In the genomic region with DNA sequence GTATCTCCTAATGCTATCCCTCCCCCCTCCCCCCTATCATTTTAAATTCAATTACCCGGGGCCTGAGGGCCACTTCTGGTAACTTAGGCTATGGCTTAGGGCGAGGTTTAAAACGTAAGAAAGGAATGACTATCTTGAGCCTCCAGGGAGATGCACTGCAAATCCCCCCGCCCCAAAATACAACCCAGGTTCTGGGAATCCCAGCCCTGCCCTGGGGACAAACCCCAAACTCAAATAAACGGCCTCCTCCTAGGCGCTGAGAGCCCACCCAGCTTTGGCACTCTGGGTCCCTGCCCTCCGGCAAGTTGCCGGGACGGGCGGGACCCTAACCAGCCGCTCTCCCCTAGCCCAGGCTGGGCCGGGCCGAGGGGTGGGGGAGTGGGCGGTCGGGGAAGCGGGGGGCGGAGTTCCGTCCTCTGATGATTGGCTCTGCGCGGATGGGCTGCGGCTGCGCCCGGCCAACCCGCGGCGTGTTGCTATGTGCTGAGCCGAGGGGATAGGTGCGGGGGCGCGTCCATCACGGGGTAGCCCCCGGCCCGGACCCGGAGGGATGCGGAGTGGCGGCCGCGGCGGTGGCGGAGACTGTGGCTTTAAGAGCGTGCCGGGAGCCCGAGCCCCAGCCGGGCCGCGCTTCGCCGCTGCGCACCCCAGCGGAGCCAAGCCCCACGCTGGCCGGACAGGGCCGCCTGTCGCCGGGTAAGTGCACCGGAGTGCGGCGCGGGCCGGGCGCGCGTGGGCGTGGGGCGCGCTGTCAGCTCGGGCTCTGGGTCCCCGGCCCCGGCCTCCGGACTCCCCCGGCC, we compare ENCODE assay signal across 1 cellular context.
TF ChIP-seq lines count a peak whose summit lies in the region.

A gene with protein sequence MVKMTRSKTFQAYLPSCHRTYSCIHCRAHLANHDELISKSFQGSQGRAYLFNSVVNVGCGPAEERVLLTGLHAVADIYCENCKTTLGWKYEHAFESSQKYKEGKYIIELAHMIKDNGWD (plus strand): TSS at position 527 of the 800 bp plus-strand sequence. CDS start 21,755 bp downstream, outside the sequence.

TF ChIP-seq in HepG2, 621 proteins besides CTCF, POLR2A, EP300 and RAD21 (continued from another document and continues in another):
- TF ChIP-seq ZBED4 (CRISPR knock-in tag; IDR thresholded peaks at IDR 0.05; ENCODE audit: borderline replicate concordance), result no peak; the same call in 1 of the 2 replicates
- TF ChIP-seq ZZZ3 (CRISPR knock-in tag; IDR thresholded peaks at IDR 0.05; ENCODE audit: borderline replicate concordance), result 0 out of 2 replicates have a peak, but pooled peaks have one; percentile 36
- TF ChIP-seq MLLT10 (CRISPR knock-in tag; IDR thresholded peaks at IDR 0.05), result no peak
- TF ChIP-seq HMG20A (CRISPR knock-in tag; IDR thresholded peaks at IDR 0.05; ENCODE audit: borderline replicate concordance), result no peak
- TF ChIP-seq, protein P1, sequence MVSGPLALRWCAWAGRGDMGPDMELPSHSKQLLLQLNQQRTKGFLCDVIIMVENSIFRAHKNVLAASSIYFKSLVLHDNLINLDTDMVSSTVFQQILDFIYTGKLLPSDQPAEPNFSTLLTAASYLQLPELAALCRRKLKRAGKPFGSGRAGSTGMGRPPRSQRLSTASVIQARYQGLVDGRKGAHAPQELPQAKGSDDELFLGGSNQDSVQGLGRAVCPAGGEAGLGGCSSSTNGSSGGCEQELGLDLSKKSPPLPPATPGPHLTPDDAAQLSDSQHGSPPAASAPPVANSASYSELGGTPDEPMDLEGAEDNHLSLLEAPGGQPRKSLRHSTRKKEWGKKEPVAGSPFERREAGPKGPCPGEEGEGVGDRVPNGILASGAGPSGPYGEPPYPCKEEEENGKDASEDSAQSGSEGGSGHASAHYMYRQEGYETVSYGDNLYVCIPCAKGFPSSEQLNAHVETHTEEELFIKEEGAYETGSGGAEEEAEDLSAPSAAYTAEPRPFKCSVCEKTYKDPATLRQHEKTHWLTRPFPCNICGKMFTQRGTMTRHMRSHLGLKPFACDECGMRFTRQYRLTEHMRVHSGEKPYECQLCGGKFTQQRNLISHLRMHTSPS (CRISPR knock-in tag; IDR thresholded peaks at IDR 0.05; ENCODE audit: low read depth), result no peak
- no peak for TF ChIP-seq ZFP41 (CRISPR knock-in tag; IDR thresholded peaks at IDR 0.05; ENCODE audit: borderline replicate concordance)
- TF ChIP-seq ZNF160 (CRISPR knock-in tag; IDR thresholded peaks at IDR 0.05), result no peak
- TF ChIP-seq NFKBIZ (CRISPR knock-in tag; IDR thresholded peaks at IDR 0.05), result no peak
- no peak for TF ChIP-seq ZKSCAN5 (CRISPR knock-in tag; IDR thresholded peaks at IDR 0.05)
- TF ChIP-seq ARHGAP35 (CRISPR knock-in tag; IDR thresholded peaks at IDR 0.05; ENCODE audit: borderline replicate concordance), result no peak
- TF ChIP-seq, protein P2, sequence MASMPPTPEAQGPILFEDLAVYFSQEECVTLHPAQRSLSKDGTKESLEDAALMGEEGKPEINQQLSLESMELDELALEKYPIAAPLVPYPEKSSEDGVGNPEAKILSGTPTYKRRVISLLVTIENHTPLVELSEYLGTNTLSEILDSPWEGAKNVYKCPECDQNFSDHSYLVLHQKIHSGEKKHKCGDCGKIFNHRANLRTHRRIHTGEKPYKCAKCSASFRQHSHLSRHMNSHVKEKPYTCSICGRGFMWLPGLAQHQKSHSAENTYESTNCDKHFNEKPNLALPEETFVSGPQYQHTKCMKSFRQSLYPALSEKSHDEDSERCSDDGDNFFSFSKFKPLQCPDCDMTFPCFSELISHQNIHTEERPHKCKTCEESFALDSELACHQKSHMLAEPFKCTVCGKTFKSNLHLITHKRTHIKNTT (CRISPR knock-in tag; IDR thresholded peaks at IDR 0.05), result no peak
- TF ChIP-seq FLYWCH1 (CRISPR knock-in tag; IDR thresholded peaks at IDR 0.05), result no peak
- TF ChIP-seq ZNF260 (CRISPR knock-in tag; IDR thresholded peaks at IDR 0.05; ENCODE audit: borderline replicate concordance, low read depth), result no peak
- TF ChIP-seq HOXA3 (CRISPR knock-in tag; IDR thresholded peaks at IDR 0.05), result no peak; the same call in 1 of the 2 replicates
- no peak for TF ChIP-seq ARNT (IDR thresholded peaks at IDR 0.05)
- TF ChIP-seq NR3C1 (CRISPR knock-in tag; IDR thresholded peaks at IDR 0.05), result no peak
- no peak for TF ChIP-seq IKZF1 (IDR thresholded peaks at IDR 0.05)
- no peak for TF ChIP-seq DMAP1 (CRISPR knock-in tag; IDR thresholded peaks at IDR 0.05)
- no peak for TF ChIP-seq GLI4 (CRISPR knock-in tag; IDR thresholded peaks at IDR 0.05; ENCODE audit: borderline replicate concordance)
- TF ChIP-seq ZNF672 (CRISPR knock-in tag; IDR thresholded peaks at IDR 0.05), result no peak
- no peak for TF ChIP-seq ZNF12 (CRISPR knock-in tag; IDR thresholded peaks at IDR 0.05)
- TF ChIP-seq PHB2 (IDR thresholded peaks at IDR 0.05; ENCODE audit: partially characterized antibody), result no peak
- TF ChIP-seq ZNF512 (CRISPR knock-in tag; IDR thresholded peaks at IDR 0.05), result no peak
- TF ChIP-seq HMG20B (CRISPR knock-in tag; conservative IDR thresholded peaks at IDR 0.05), result no peak
- no peak for TF ChIP-seq RAD51 (IDR thresholded peaks at IDR 0.05; ENCODE audit: borderline replicate concordance)
- no peak for TF ChIP-seq ZNF572 (CRISPR knock-in tag; IDR thresholded peaks at IDR 0.05)
- no peak for TF ChIP-seq KMT2A (CRISPR knock-in tag; IDR thresholded peaks at IDR 0.05)
- TF ChIP-seq POLR2AphosphoS2 (IDR thresholded peaks at IDR 0.05; ENCODE audit: low read depth, low read length), result no peak
- TF ChIP-seq, protein P3, sequence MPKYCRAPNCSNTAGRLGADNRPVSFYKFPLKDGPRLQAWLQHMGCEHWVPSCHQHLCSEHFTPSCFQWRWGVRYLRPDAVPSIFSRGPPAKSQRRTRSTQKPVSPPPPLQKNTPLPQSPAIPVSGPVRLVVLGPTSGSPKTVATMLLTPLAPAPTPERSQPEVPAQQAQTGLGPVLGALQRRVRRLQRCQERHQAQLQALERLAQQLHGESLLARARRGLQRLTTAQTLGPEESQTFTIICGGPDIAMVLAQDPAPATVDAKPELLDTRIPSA (CRISPR knock-in tag; IDR thresholded peaks at IDR 0.05; ENCODE audit: borderline replicate concordance), result no peak
- no peak for TF ChIP-seq MZF1 (CRISPR knock-in tag; IDR thresholded peaks at IDR 0.05; ENCODE audit: borderline replicate concordance)
- no peak for TF ChIP-seq CENPX (CRISPR knock-in tag; IDR thresholded peaks at IDR 0.05)
- no peak for TF ChIP-seq ZNF660 (CRISPR knock-in tag; IDR thresholded peaks at IDR 0.05; ENCODE audit: borderline replicate concordance, low read depth)
- TF ChIP-seq PCBP2 (optimal IDR thresholded peaks at IDR 0.05; ENCODE audit: low read depth, low read length, poor library complexity, severe bottlenecking), result no peak
- TF ChIP-seq SMYD3 (CRISPR knock-in tag; IDR thresholded peaks at IDR 0.05), result no peak
- 0 out of 2 replicates have a peak, but pooled peaks have one; percentile 50 for TF ChIP-seq KDM5B (CRISPR knock-in tag; IDR thresholded peaks at IDR 0.05; ENCODE audit: borderline replicate concordance)
- no peak for TF ChIP-seq ZNF256 (CRISPR knock-in tag; conservative IDR thresholded peaks at IDR 0.05)
- TF ChIP-seq TARDBP (CRISPR knock-in tag; IDR thresholded peaks at IDR 0.05), result no peak
- no peak for TF ChIP-seq ZBTB1 (CRISPR knock-in tag; IDR thresholded peaks at IDR 0.05; ENCODE audit: borderline replicate concordance)
- peak; percentile 84 for TF ChIP-seq FOXK2 (IDR thresholded peaks at IDR 0.05)
- no peak for TF ChIP-seq ZBTB37 (CRISPR knock-in tag; IDR thresholded peaks at IDR 0.05)
- TF ChIP-seq, protein P4, sequence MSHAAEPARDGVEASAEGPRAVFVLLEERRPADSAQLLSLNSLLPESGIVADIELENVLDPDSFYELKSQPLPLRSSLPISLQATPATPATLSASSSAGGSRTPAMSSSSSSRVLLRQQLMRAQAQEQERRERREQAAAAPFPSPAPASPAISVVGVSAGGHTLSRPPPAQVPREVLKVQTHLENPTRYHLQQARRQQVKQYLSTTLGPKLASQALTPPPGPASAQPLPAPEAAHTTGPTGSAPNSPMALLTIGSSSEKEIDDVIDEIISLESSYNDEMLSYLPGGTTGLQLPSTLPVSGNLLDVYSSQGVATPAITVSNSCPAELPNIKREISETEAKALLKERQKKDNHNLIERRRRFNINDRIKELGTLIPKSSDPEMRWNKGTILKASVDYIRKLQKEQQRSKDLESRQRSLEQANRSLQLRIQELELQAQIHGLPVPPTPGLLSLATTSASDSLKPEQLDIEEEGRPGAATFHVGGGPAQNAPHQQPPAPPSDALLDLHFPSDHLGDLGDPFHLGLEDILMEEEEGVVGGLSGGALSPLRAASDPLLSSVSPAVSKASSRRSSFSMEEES (CRISPR knock-in tag; IDR thresholded peaks at IDR 0.05), result peak; percentile 69; the same call in 1 of the 2 replicates
- TF ChIP-seq ZBTB42 (CRISPR knock-in tag; IDR thresholded peaks at IDR 0.05), result no peak
- TF ChIP-seq NFKB2 (CRISPR knock-in tag; IDR thresholded peaks at IDR 0.05; ENCODE audit: borderline replicate concordance), result no peak; the same call in 1 of the 2 replicates
